Comparison of ENCODE assay signal across 8 cellular contexts in genomic region chr2:206160124-206160806, GRCh38. TPM values are rescaled to one million over a fixed set of nuclear protein-coding genes. Genes with fewer than 3 reads are reported as not detected.
DNase-seq lines count a peak whose midpoint lies in the region; ATAC-seq, FAIRE-seq and TF ChIP-seq lines count a peak whose summit lies in the region.

No MANE protein-coding gene starts in this region.

- H3K4me1 ChIP-seq in body of pancreas = peaks cover 32% of the 10 kb centered on the region
- peaks cover 16% of the 10 kb centered on the region for H3K4me1 ChIP-seq in keratinocyte (ENCODE audit: control insufficient read depth, extremely low read depth, insufficient read depth, low read length)

- H3K9me3 ChIP-seq in body of pancreas (no peaks in the 10 kb centered on the region), keratinocyte (ENCODE audit: control insufficient read depth, low read depth, low read length) (no peaks in the 10 kb centered on the region)

- peaks cover 70% of the 10 kb centered on the region for H3K79me2 ChIP-seq in keratinocyte (ENCODE audit: control insufficient read depth, insufficient read depth, low read length)

- H3K4me2 ChIP-seq in keratinocyte (ENCODE audit: control insufficient read depth, extremely low read depth, insufficient read depth, low read depth, low read length) = peak overlapping the region; percentile 76

- H3K27ac ChIP-seq in body of pancreas (peak overlapping the region; percentile 81 to 95 (median 90)), keratinocyte (ENCODE audit: control insufficient read depth, insufficient read depth, low read length) (peak overlapping the region; percentile 94), substantia nigra (ENCODE audit: low read depth, low read length, poor library complexity, severe bottlenecking) (peak overlapping the region; percentile 94)

- H3K9ac ChIP-seq in keratinocyte (ENCODE audit: control insufficient read depth, extremely low read depth, insufficient read depth, low read length) = peak overlapping the region; percentile 94

- DNase-seq in stimulated activated CD4-positive, alpha-beta T cell treated with anti-CD3 and anti-CD28 coated beads, TNF-alpha, amount 100 ng/mL, for 4 hours (ENCODE audit: low read depth in 3 of 3) = peak in 2 of 3 experiments; percentile 5 to 52
- DNase-seq in stimulated activated CD4-positive, alpha-beta T cell treated with anti-CD3 and anti-CD28 coated beads, Interleukin-2, amount 100 ng/mL, for 48 hours = no peak
- DNase-seq in NCI-H2227 (lab: John Stamatoyannopoulos, UW; ENCODE audit: unreplicated experiment) (peak; percentile 39), body of pancreas (peak; percentile 16 to 64 (median 40)), keratinocyte (ENCODE audit: low read depth, low spot score) (no peak), substantia nigra (lab: John Stamatoyannopoulos, UW) (peak in 6 of 49 donors; percentile 19 to 75 (median 42)), NAMALWA (ENCODE audit: low spot score) (no peak)

- no peak overlapping the region for H2AFZ ChIP-seq in keratinocyte (ENCODE audit: control insufficient read depth, low read length)

- no peak for FAIRE-seq in keratinocyte (lab: Jason Lieb, UNC)

- H3K36me3 ChIP-seq in body of pancreas (replicated peaks in 1 of 2; ENCODE audit: insufficient read depth in 1 of 2, low read depth in 2 of 2) = peaks cover 4 to 7% of the 10 kb centered on the region in 2 donors
- H3K36me3 ChIP-seq in keratinocyte (ENCODE audit: control insufficient read depth in 2 of 2, extremely low read depth in 1 of 2, insufficient read depth in 2 of 2, low read length in 2 of 2) = peaks cover 19 to 22% of the 10 kb centered on the region in 2 experiments

- intact Hi-C loops in body of pancreas (cut with DNase I) = no loop called here

- dilution Hi-C loops in keratinocyte (cut with MboI; ENCODE audit: extremely low pct_ligation_motif_present, low sequenced_read_pairs) = no loop called here

- TF ChIP-seq CTCF in body of pancreas (IDR thresholded peaks at IDR 0.05) = no peak
- TF ChIP-seq CTCF in keratinocyte (optimal IDR thresholded peaks at IDR 0.05 in 1 of 3, IDR thresholded peaks at IDR 0.05 in 1 of 3, conservative IDR thresholded peaks at IDR 0.05 in 1 of 3; ENCODE audit: extremely low read depth in 1 of 3, insufficient read depth in 2 of 3, low read length in 3 of 3) = no peak

- H3K4me3 ChIP-seq in body of pancreas = peak overlapping the region; percentile 86 to 95
- H3K4me3 ChIP-seq in keratinocyte (ENCODE audit: control insufficient read depth in 2 of 3, extremely low read depth in 1 of 3, insufficient read depth in 2 of 3, low read depth in 1 of 3, low read length in 3 of 3) = peak overlapping the region; percentile 73 to 93 (median 76)

- no peaks in the 10 kb centered on the region for H3K9me1 ChIP-seq in keratinocyte (ENCODE audit: control insufficient read depth, extremely low read depth, insufficient read depth, low read length)

- peak; percentile 50 for ATAC-seq in HG02678 (IDR thresholded peaks at IDR 0.05; ENCODE audit: unreplicated experiment)
- ATAC-seq in body of pancreas = peak; percentile 54

- WGBS in body of pancreas, 2 donors = 2 to 3% methylated on average over 27 to 31 of the region's 31 CpGs

- H3K27me3 ChIP-seq in body of pancreas = no peaks in the 10 kb centered on the region
- H3K27me3 ChIP-seq in keratinocyte (ENCODE audit: control insufficient read depth, extremely low read depth, insufficient read depth, low read length) = no peaks in the 10 kb centered on the region

- no peak for TF ChIP-seq POLR2A in body of pancreas (IDR thresholded peaks at IDR 0.05)

- peaks cover 5% of the 10 kb centered on the region for H4K20me1 ChIP-seq in keratinocyte (ENCODE audit: control insufficient read depth, extremely low read depth, insufficient read depth, low read length)

RNA-seq across cellular contexts. Expression of gene EEF1B2, which starts 0.6 kb away (rescaled TPM):
- 100 to 1,000 TPM; 174 to 397 TPM for total RNA-seq in body of pancreas
- polyA plus RNA-seq in keratinocyte = 674 to 1,066 TPM (median 857 TPM) in 3 replicates
- polyA plus RNA-seq in keratinocyte (2011; ENCODE audit: low read depth) = 733 TPM
- 946 and 954 TPM in 2 replicates for polyA plus RNA-seq in keratinocyte (2011; cell fraction: cytosol; rRNA removed)
- polyA plus RNA-seq in keratinocyte (2011; cell fraction: nucleus; rRNA removed) = 189 and 352 TPM in 2 replicates
- polyA plus RNA-seq in keratinocyte (2012; ENCODE audit: low replicate concordance) = 769 and 800 TPM in 2 replicates
- polyA minus RNA-seq in keratinocyte = 336 to 454 TPM (median 451 TPM) in 3 replicates
- polyA minus RNA-seq in keratinocyte (2011; cell fraction: cytosol; rRNA and poly(A)+ RNA removed) = 375 TPM
- polyA minus RNA-seq in keratinocyte (2011; cell fraction: nucleus; rRNA and poly(A)+ RNA removed) = 131 and 163 TPM in 2 replicates

RNA-seq across cellular contexts. Expression of gene NDUFS1, which starts 1.0 kb away (rescaled TPM):
- total RNA-seq in body of pancreas = 10 to 100 TPM; 18.7 to 24.1 TPM
- 62.1 to 83.7 TPM (median 79.4 TPM) in 3 replicates for polyA plus RNA-seq in keratinocyte
- 61.9 TPM for polyA plus RNA-seq in keratinocyte (2011; ENCODE audit: low read depth)
- 50.9 and 79.3 TPM in 2 replicates for polyA plus RNA-seq in keratinocyte (2011; cell fraction: cytosol; rRNA removed)
- polyA plus RNA-seq in keratinocyte (2011; cell fraction: nucleus; rRNA removed) = 86.5 and 90.3 TPM in 2 replicates
- 39.3 and 50.3 TPM in 2 replicates for polyA plus RNA-seq in keratinocyte (2012; ENCODE audit: low replicate concordance)
- polyA minus RNA-seq in keratinocyte = 22.7 to 117 TPM (median 72.8 TPM) in 3 replicates
- 30.3 TPM for polyA minus RNA-seq in keratinocyte (2011; cell fraction: cytosol; rRNA and poly(A)+ RNA removed)
- polyA minus RNA-seq in keratinocyte (2011; cell fraction: nucleus; rRNA and poly(A)+ RNA removed) = 47.7 and 94.8 TPM in 2 replicates

Comparison
In these comparisons a context has a peak if more than half of its experiments do, and no peak if none do; other contexts are left out.
1. DNase-seq: peak in stimulated activated CD4-positive, alpha-beta T cell treated with anti-CD3 and anti-CD28 coated beads, TNF-alpha, amount 100 ng/mL, for 4 hours (2 of 3), NCI-H2227 (single experiment) and body of pancreas (4 of 4); none in stimulated activated CD4-positive, alpha-beta T cell treated with anti-CD3 and anti-CD28 coated beads, Interleukin-2, amount 100 ng/mL, for 48 hours (0 of 2), keratinocyte (single experiment) and NAMALWA (single experiment).
2. Peak in every context shown above with its lines, with median percentiles within 50 percentile points of each other: H3K27ac ChIP-seq.